22 cellular contexts compared by ENCODE assay signal in the genomic region with DNA sequence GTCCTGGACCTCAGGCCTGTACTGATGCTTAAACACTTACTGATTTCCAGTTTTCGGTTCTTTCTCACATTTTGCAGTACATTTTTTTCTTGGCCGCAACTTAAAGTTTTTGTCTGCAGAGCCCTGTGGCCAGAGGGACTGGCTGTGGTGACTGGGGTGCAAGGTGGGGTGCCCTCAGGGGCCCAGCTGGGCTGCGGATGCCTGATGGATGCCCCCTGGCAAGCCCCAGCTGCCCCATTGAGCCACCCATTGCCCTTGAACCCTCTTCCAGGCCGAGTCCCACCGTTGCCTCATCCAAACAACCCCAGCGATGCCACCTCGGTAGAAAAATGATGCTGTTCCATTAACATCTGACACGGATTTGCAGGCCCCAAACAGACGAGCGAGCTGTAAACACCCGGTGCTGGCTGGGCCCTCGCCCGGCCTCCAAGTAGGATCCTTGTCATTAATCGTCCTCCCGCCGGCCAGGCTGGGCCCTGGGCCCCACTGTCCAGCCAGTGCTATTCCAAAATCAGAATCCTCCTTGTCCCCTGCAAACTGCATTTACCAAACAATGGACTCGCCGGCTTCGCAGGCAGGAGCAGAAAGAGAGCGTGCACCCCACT.
DNase-seq lines count a peak whose midpoint lies in the region; ATAC-seq, FAIRE-seq and TF ChIP-seq lines count a peak whose summit lies in the region.
"Had no signal": no experiment of that assay in that cellular context is flagged by ENCODE, and none has a peak within 500 bp of the region (broad histone marks: within the 10 kb centered on the region; RNA-seq: fewer than 3 reads in every experiment).

No MANE protein-coding gene starts in this region.

- H3K23me2 ChIP-seq in H1 (ENCODE audit: low read depth, low read length), result no peaks in the 10 kb centered on the region

- no peak overlapping the region for H3K14ac ChIP-seq in H1 (ENCODE audit: insufficient read length)
- H3K14ac ChIP-seq in neuronal stem cell (ENCODE audit: low read length), result no peak overlapping the region

- H3K27ac ChIP-seq in H1 (ENCODE audit: low read depth, low read length), result no peak overlapping the region
- no peak overlapping the region for H3K27ac ChIP-seq in neuronal stem cell (replicated peaks; ENCODE audit: low read length)
- H3K27ac ChIP-seq: body of pancreas, PC-9 had no signal

- no peak overlapping the region for H3K9ac ChIP-seq in H1 (replicated peaks in 1 of 4; ENCODE audit: extremely low read depth in 1 of 4, low read depth in 3 of 4, low read length in 3 of 4)
- no peak overlapping the region for H3K9ac ChIP-seq in neuronal stem cell (ENCODE audit: low read depth, low read length, poor library complexity)

- TF ChIP-seq CTCF in H1 (IDR thresholded peaks at IDR 0.05; ENCODE audit: control extremely low read depth in 1 of 3, insufficient read depth in 1 of 3, low read depth in 1 of 3, low read length in 3 of 3), result no peak

- no peak overlapping the region; the same call in 1 of the 2 replicates for H2AFZ ChIP-seq in H1 (ENCODE audit: low read length)
- H2AFZ ChIP-seq in neuronal stem cell (ENCODE audit: low read length), result no peak overlapping the region
- H2AFZ ChIP-seq: PC-9 had no signal

- H2BK12ac ChIP-seq in H1 (ENCODE audit: low read depth, low read length), result no peak overlapping the region
- no peak overlapping the region for H2BK12ac ChIP-seq in neuronal stem cell (ENCODE audit: low read length)

- no peaks in the 10 kb centered on the region for H3K4me1 ChIP-seq in H1 (replicated peaks in 1 of 4; ENCODE audit: control insufficient read depth in 3 of 4, insufficient read depth in 4 of 4, low read length in 3 of 4)
- peaks cover 0 to 4% of the 10 kb centered on the region in 2 donors for H3K4me1 ChIP-seq in neuronal stem cell (ENCODE audit: control insufficient read depth in 2 of 2, insufficient read depth in 1 of 2, low read depth in 1 of 2, low read length in 2 of 2)
- H3K4me1 ChIP-seq: BE2C had no signal

- H3K18ac ChIP-seq in H1 (ENCODE audit: extremely low read depth, low read length), result no peak overlapping the region
- H3K18ac ChIP-seq in neuronal stem cell (ENCODE audit: low read length), result peak overlapping the region; percentile 69

- no peak for TF ChIP-seq RAD21 in H1 (IDR thresholded peaks at IDR 0.05 in 1 of 2, conservative IDR thresholded peaks at IDR 0.05 in 1 of 2; ENCODE audit: low read depth in 2 of 2, low read length in 2 of 2)

- no peak for TF ChIP-seq POLR2A in H1 (IDR thresholded peaks at IDR 0.05; ENCODE audit: control extremely low read depth in 1 of 2, low read depth in 2 of 2, low read length in 2 of 2)

- H2BK120ac ChIP-seq in H1 (replicated peaks; ENCODE audit: low read depth, low read length), result no peak overlapping the region
- no peak overlapping the region for H2BK120ac ChIP-seq in neuronal stem cell (ENCODE audit: low read depth, low read length)

- peaks cover 0 to 8% of the 10 kb centered on the region in 2 experiments; a peak in 2 of 4 replicates for H3K9me3 ChIP-seq in H1 (ENCODE audit: insufficient read depth in 2 of 2, low read depth in 1 of 2, low read length in 1 of 2)
- H3K9me3 ChIP-seq in neuronal stem cell (replicated peaks in 1 of 2; ENCODE audit: control insufficient read depth in 2 of 2, insufficient read depth in 1 of 2, low read depth in 1 of 2, low read length in 2 of 2), result no peaks in the 10 kb centered on the region
- H3K9me3 ChIP-seq: BE2C had no signal

- no peak overlapping the region for H3K4ac ChIP-seq in H1 (replicated peaks; ENCODE audit: insufficient read length, low read depth, low read length)
- no peak overlapping the region for H3K4ac ChIP-seq in neuronal stem cell (ENCODE audit: low read length)

- H4K8ac ChIP-seq in H1 (ENCODE audit: extremely low read depth, insufficient read depth, low read length) (peak overlapping the region; percentile 35), neuronal stem cell (ENCODE audit: low read depth, low read length) (no peak overlapping the region)

- H3K27me3 ChIP-seq in H1 (replicated peaks in 1 of 4; ENCODE audit: control insufficient read depth in 3 of 4, extremely low read depth in 1 of 4, insufficient read depth in 3 of 4, low read length in 3 of 4) (no peaks in the 10 kb centered on the region), neuronal stem cell (ENCODE audit: control insufficient read depth in 3 of 3, insufficient read depth in 3 of 3, low read depth in 1 of 3, low read length in 3 of 3) (peaks cover 0 to 12% (median 0%) of the 10 kb centered on the region in 3 experiments)
- H3K27me3 ChIP-seq: BE2C, body of pancreas had no signal

- FAIRE-seq in H1 (lab: Jason Lieb, UNC), result no peak

- no peak for ATAC-seq in GM18517 (IDR thresholded peaks at IDR 0.05; ENCODE audit: unreplicated experiment)
- ATAC-seq: body of pancreas; stimulated activated naive CD8-positive, alpha-beta T cell treated with anti-CD3 and anti-CD28 coated beads, Interleukin-15, Interleukin-2, amounts not matched to agents 100 U/mL and 50 U/mL, for 24 hours had no signal

- DNase-seq in activated effector memory CD4-positive, alpha-beta T cell treated with anti-CD3 and anti-CD28 coated beads, Interleukin-2, amount 50 U/mL, for 16 hours, result peak; percentile 49
- DNase-seq in activated effector memory CD4-positive, alpha-beta T cell treated with Interleukin-2 at 50 U/mL for 16 hours, result no peak
- DNase-seq in H1 (ENCODE audit: low read depth in 1 of 2, low spot score in 2 of 2) (no peak), neuronal stem cell (ENCODE audit: low spot score) (no peak), EL (no peak), globus pallidus (ENCODE audit: low spot score) (no peak)
- DNase-seq: ACHN; activated CD4-positive, alpha-beta T cell treated with anti-CD3 and anti-CD28 coated beads, Interleukin-2, amount 50 U/mL, for 4 hours; BE2C; body of pancreas; CD8-positive, alpha-beta memory T cell; cerebellar nuclear complex; glutamatergic neuron; kidney glomerular epithelial cell; NCI-H1092; NCI-H187 treated with DMSO at 0.1 percent for 48 hours; NCI-H524 treated with DMSO at 0.1 percent for 48 hours; NK-92 treated with Interleukin-12 subunit alpha and Interleukin-12 subunit beta, amount 100 ng/mL, for 24 hours; PC-9; SHP77; stimulated activated naive CD8-positive, alpha-beta T cell treated with anti-CD3 and anti-CD28 coated beads, Interleukin-15, Interleukin-2, amounts not matched to agents 100 U/mL and 50 U/mL, for 24 hours had no signal

- H3K4me2 ChIP-seq in H1 (ENCODE audit: insufficient read depth in 1 of 2, low read depth in 2 of 2, low read length in 2 of 2), result no peak overlapping the region
- no peak overlapping the region for H3K4me2 ChIP-seq in neuronal stem cell (ENCODE audit: insufficient read depth, low read length, poor library complexity, severe bottlenecking)
- H3K4me2 ChIP-seq: PC-9 had no signal

- peaks cover 0 to 3% of the 10 kb centered on the region in 2 experiments for H4K20me1 ChIP-seq in H1 (replicated peaks in 1 of 2; ENCODE audit: control insufficient read depth in 1 of 2, insufficient read depth in 2 of 2, low read length in 2 of 2)

- H3K4me3 ChIP-seq in H1 (ENCODE audit: extremely low read depth in 1 of 4, insufficient read depth in 2 of 4, low read depth in 3 of 4, low read length in 4 of 4), result no peak overlapping the region
- H3K4me3 ChIP-seq in neuronal stem cell (ENCODE audit: low read length in 2 of 2), result no peak overlapping the region
- H3K4me3 ChIP-seq: body of pancreas, PC-9 had no signal

- no peak overlapping the region for H4K5ac ChIP-seq in H1 (ENCODE audit: insufficient read length, low read depth, low read length)

- H3K36me3 ChIP-seq in H1 (ENCODE audit: control insufficient read depth in 2 of 4, insufficient read depth in 4 of 4, low read length in 3 of 4) (no peaks in the 10 kb centered on the region), neuronal stem cell (replicated peaks in 1 of 2; ENCODE audit: control insufficient read depth in 2 of 2, insufficient read depth in 2 of 2, low read length in 2 of 2) (peaks cover 0 to 5% of the 10 kb centered on the region in 2 donors)
- H3K36me3 ChIP-seq: BE2C had no signal

- H4K91ac ChIP-seq in H1 (replicated peaks; ENCODE audit: insufficient read length, low read length) (no peak overlapping the region), neuronal stem cell (ENCODE audit: low read depth, low read length, poor library complexity) (no peak overlapping the region)

- POLR2A ChIA-PET in H1 (lab: Charles Lee; ENCODE audit: partially characterized antibody), result interaction anchor here (0.7 kb wide), 1 partner anchor 18 kb away, joined by 3 read pairs; no protein-coding TSS in a partner anchor

- no peak for TF ChIP-seq EP300 in H1 (IDR thresholded peaks at IDR 0.05; ENCODE audit: borderline replicate concordance in 1 of 2, low read depth in 2 of 2, low read length in 2 of 2)

- H2BK5ac ChIP-seq in H1 (ENCODE audit: low read depth, low read length) (no peak overlapping the region), neuronal stem cell (ENCODE audit: low read length) (peak overlapping the region; percentile 15)

- no peaks in the 10 kb centered on the region for H3K79me1 ChIP-seq in H1 (ENCODE audit: low read depth, low read length)
- H3K79me1 ChIP-seq in neuronal stem cell (ENCODE audit: low read depth, low read length), result peaks cover 1% of the 10 kb centered on the region

- no peak overlapping the region for H2BK15ac ChIP-seq in H1 (ENCODE audit: low read length)
- H2BK15ac ChIP-seq in neuronal stem cell (ENCODE audit: low read length), result peak overlapping the region; percentile 19

- H3K23ac ChIP-seq in H1 (ENCODE audit: insufficient read length), result no peak overlapping the region
- H3K23ac ChIP-seq in neuronal stem cell (ENCODE audit: low read depth, low read length, poor library complexity), result no peak overlapping the region

- H3K56ac ChIP-seq in H1 (replicated peaks; ENCODE audit: insufficient read length, low read depth, low read length), result no peak overlapping the region

- no peak overlapping the region for H2AK5ac ChIP-seq in H1 (ENCODE audit: low read depth, low read length)
- H2AK5ac ChIP-seq in neuronal stem cell (ENCODE audit: low read depth, low read length), result peak overlapping the region; percentile 71

- CTCF ChIA-PET in H1 (lab: Charles Lee; ENCODE audit: partially characterized antibody), result interaction anchor here (0.8 to 8.5 kb wide), 12 partner anchors 16 to 319 kb away, joined by 3 to 146 read pairs (median 10); no protein-coding TSS in a partner anchor

- H3K79me2 ChIP-seq in H1 (ENCODE audit: control insufficient read depth in 1 of 2, insufficient read depth in 2 of 2, low read length in 2 of 2), result no peaks in the 10 kb centered on the region

- 86% methylated on average over 20 of the region's 20 CpGs; no CpG with 5 or more reads in 1 of the 2 experiments for whole genome bisulfite sequencing in H1 (ENCODE audit: extremely low coverage in 1 of 2, insufficient coverage in 1 of 2, insufficient read length in 1 of 2, insufficient replicate concordance in 2 of 2, low coverage in 1 of 2, low lambda C conversion rate in 2 of 2, missing lambda C conversion rate in 1 of 2), 2 experiments
- WGBS in neuronal stem cell (ENCODE audit: extremely low coverage in 2 of 2, insufficient read length in 2 of 2, insufficient replicate concordance in 1 of 2), 2 donors, result no CpG with 5 or more reads among the region's 20 CpGs

- H2BK20ac ChIP-seq in H1 (ENCODE audit: low read length), result no peak overlapping the region

TF ChIP-seq in H1, 55 proteins besides CTCF, POLR2A, EP300 and RAD21 (continues in another document):
- TF ChIP-seq BCL11A (IDR thresholded peaks at IDR 0.05; ENCODE audit: low read depth in 2 of 2, low read length in 2 of 2) (no peak), FOSL1 (IDR thresholded peaks at IDR 0.05; ENCODE audit: insufficient read depth, low read depth, low read length) (no peak)
